In the genomic region with DNA sequence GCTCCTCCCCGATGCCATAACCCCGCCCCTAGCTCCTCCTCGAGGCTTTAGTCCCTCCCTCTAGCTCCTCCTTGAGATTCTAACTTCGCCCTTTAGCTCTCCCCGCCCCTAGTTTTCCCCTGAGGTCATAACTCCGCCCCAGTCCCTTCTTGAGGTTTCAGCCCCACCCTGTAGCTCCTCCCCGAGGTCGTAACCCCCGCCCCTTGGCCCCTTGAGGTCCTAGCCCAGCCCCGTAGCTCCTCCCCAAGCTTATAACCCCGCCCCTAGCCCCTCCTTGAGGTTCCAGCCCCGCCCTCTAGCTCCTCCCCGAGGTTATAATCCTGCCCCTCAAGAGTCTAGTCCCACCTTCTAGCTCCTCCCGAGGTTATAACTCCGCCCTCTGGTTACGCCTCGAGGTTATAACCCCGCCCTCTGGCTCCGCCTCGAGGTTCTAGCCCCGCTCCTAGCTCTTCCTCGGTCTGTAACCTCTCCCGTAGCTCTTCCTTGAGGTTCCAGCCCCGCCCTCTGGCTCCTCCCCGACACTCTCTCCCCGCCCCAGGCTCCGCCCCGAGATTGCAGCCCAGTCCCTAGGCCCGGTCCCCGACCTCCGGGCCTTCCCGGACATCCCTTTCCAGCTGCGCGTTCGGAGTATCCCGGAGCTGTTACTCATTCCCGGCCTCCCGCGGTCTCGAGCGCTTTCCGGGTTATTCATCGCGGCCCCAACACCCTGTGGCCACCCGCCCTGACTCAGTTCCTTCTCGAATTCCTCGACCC, we compare ENCODE assay signal across 8 cellular contexts. TPM values are rescaled to one million over a fixed set of nuclear protein-coding genes. Genes with fewer than 3 reads are reported as not detected.
DNase-seq lines count a peak whose midpoint lies in the region; ATAC-seq and TF ChIP-seq lines count a peak whose summit lies in the region.

No MANE protein-coding gene starts in this region.

- peak; percentile 15 for TF ChIP-seq POLR2A in GM15510 (IDR thresholded peaks at IDR 0.05; ENCODE audit: borderline replicate concordance, extremely low read depth, insufficient read length)

- no peak for TF ChIP-seq CTCF in hepatocyte (IDR thresholded peaks at IDR 0.05; ENCODE audit: poor library complexity)

- H3K4me2 ChIP-seq in hepatocyte = peak overlapping the region; percentile 78

- peaks cover 11% of the 10 kb centered on the region for H3K4me1 ChIP-seq in hepatocyte (ENCODE audit: insufficient read depth)

- H3K9me3 ChIP-seq in hepatocyte (ENCODE audit: low read depth) = no peaks in the 10 kb centered on the region

- H3K79me2 ChIP-seq in hepatocyte = no peaks in the 10 kb centered on the region

- H3K4me3 ChIP-seq in hepatocyte = peak overlapping the region; percentile 30

- DNase-seq in NCI-H146 treated with DMSO at 0.1 percent for 48 hours (lab: John Stamatoyannopoulos, UW; ENCODE audit: unreplicated experiment) (peak; percentile 99), T1000 (lab: John Stamatoyannopoulos, UW) (peak; percentile 99), astrocyte of the hippocampus (ENCODE audit: low read depth, low spot score) (peak; percentile 99), hepatocyte (ENCODE audit: low spot score) (peak; percentile 99), renal cortical epithelial cell (ENCODE audit: low read depth) (peak; percentile 98), cortex of kidney (lab: John Stamatoyannopoulos, UW) (no peak)

- no peaks in the 10 kb centered on the region for H3K27me3 ChIP-seq in hepatocyte

- ATAC-seq in HG02884 (IDR thresholded peaks at IDR 0.05; ENCODE audit: unreplicated experiment) = peak; percentile 81

- WGBS in hepatocyte (ENCODE audit: low lambda C conversion rate, missing lambda C conversion rate) = 1% methylated on average over 33 of the region's 47 CpGs

- peak overlapping the region; percentile 83 for H3K27ac ChIP-seq in hepatocyte

- H3K36me3 ChIP-seq in hepatocyte (replicated peaks; ENCODE audit: insufficient read depth, low read depth) = no peaks in the 10 kb centered on the region

- peak overlapping the region; percentile 67 for H2AFZ ChIP-seq in hepatocyte

- no peaks in the 10 kb centered on the region for H3K9me2 ChIP-seq in hepatocyte (replicated peaks; ENCODE audit: insufficient read depth)

- no peaks in the 10 kb centered on the region for H4K20me1 ChIP-seq in hepatocyte (ENCODE audit: insufficient read depth, poor library complexity, severe bottlenecking)

RNA-seq across cellular contexts. Expression of a gene that starts 1.4 kb away (rescaled TPM):
- 25.0 and 28.0 TPM in 2 replicates for total RNA-seq in hepatocyte
- 57.8 and 65.1 TPM in 2 replicates for polyA plus RNA-seq in hepatocyte
- total RNA-seq in renal cortical epithelial cell = 21.0 and 180 TPM in 2 replicates

RNA-seq across cellular contexts. Expression of a gene that starts 28.9 kb away (rescaled TPM):
- total RNA-seq in hepatocyte (22.7 and 24.4 TPM in 2 replicates), renal cortical epithelial cell (6.6 and 36.4 TPM in 2 replicates)
- polyA plus RNA-seq in hepatocyte = 16.6 and 17.1 TPM in 2 replicates

RNA-seq across cellular contexts. Expression of a gene that starts 47.3 kb away (rescaled TPM):
- not detected in 2 replicates for total RNA-seq in hepatocyte
- polyA plus RNA-seq in hepatocyte = not detected in 2 replicates
- total RNA-seq in renal cortical epithelial cell = not detected in 2 replicates

RNA-seq across cellular contexts. Expression of a gene that starts 49.2 kb away (rescaled TPM):
- 35.9 and 40.2 TPM in 2 replicates for total RNA-seq in hepatocyte
- 73.9 and 74.9 TPM in 2 replicates for polyA plus RNA-seq in hepatocyte
- 30.1 and 34.6 TPM in 2 replicates for total RNA-seq in renal cortical epithelial cell

RNA-seq across cellular contexts. Expression of a gene that starts 56.7 kb away (rescaled TPM):
- total RNA-seq in hepatocyte (0.27 TPM in 1 of 2 replicates, not detected in the other), renal cortical epithelial cell (0.05 TPM in 1 of 2 replicates, not detected in the other)
- polyA plus RNA-seq in hepatocyte = 0.24 and 0.79 TPM in 2 replicates
